In the genomic region with DNA sequence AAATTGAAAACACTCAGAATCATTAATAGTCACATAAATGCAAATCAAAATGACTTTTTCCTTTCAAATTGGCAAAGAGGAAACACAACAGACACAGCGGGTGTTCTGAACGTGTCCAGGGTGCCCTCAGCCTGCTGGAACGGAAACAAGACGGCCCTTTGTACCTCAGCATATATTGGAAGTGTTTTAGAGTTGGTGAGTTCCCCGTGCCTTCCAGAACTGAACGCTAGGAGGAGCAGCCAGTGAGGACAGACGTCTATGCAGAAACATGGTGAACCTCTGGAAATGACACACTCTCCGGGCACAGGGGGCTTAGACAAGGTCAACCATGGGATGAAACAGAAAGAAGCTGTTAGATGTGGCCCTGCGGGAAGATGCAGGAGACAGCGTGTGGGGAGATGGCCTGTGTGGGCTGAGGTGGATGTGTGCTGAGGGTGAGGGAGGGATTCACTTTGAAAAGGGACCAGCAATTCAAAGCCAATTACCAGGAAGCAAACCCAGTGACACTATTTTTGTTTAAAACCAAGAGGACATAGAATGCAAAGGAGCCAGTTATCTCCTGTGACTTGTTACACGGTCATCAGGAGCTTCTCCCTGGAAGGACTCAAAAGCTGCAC, we compare ENCODE assay signal across 8 cellular contexts. TPM values are rescaled to one million over a fixed set of nuclear protein-coding genes. Genes with fewer than 3 reads are reported as not detected.
DNase-seq lines count a peak whose midpoint lies in the region; ATAC-seq and TF ChIP-seq lines count a peak whose summit lies in the region.

No MANE protein-coding gene starts in this region.

- peaks cover 14% of the 10 kb centered on the region for H3K27me3 Mint-ChIP-seq in Caco-2 (ENCODE audit: insufficient read depth, unreplicated experiment)
- peaks cover 10% of the 10 kb centered on the region for H3K27me3 Mint-ChIP-seq in activated naive CD8-positive, alpha-beta T cell treated with anti-CD3 and anti-CD28 coated beads, Interleukin-2, amount 10 ng/mL, durations not matched to agents 7 days and 5 days

- H3K9me3 Mint-ChIP-seq in Caco-2 (ENCODE audit: unreplicated experiment) = no peaks in the 10 kb centered on the region
- no peaks in the 10 kb centered on the region for H3K9me3 Mint-ChIP-seq in activated naive CD8-positive, alpha-beta T cell treated with anti-CD3 and anti-CD28 coated beads, Interleukin-2, amount 10 ng/mL, durations not matched to agents 7 days and 5 days

- H3K27ac Mint-ChIP-seq in Caco-2 (ENCODE audit: unreplicated experiment) = no peak overlapping the region
- no peak overlapping the region for H3K27ac Mint-ChIP-seq in activated naive CD8-positive, alpha-beta T cell treated with anti-CD3 and anti-CD28 coated beads, Interleukin-2, amount 10 ng/mL, durations not matched to agents 7 days and 5 days

- no peaks in the 10 kb centered on the region for H3K4me1 Mint-ChIP-seq in Caco-2 (ENCODE audit: low read depth, unreplicated experiment)
- H3K4me1 Mint-ChIP-seq in activated naive CD8-positive, alpha-beta T cell treated with anti-CD3 and anti-CD28 coated beads, Interleukin-2, amount 10 ng/mL, durations not matched to agents 7 days and 5 days = peaks cover 9% of the 10 kb centered on the region

- TF ChIP-seq CTCF in Caco-2 (IDR thresholded peaks at IDR 0.05; ENCODE audit: insufficient read depth in 1 of 2, low read depth in 1 of 2, low read length in 1 of 2, severe bottlenecking in 1 of 2, unreplicated experiment in 1 of 2) (peak; percentile 47 to 67), vagina (IDR thresholded peaks at IDR 0.05) (peak in 1 of 3 experiments; percentile 43)

- POLR2A ChIA-PET in Caco-2 (lab: Charles Lee) = no interaction called here
- POLR2A ChIA-PET in activated naive CD8-positive, alpha-beta T cell treated with anti-CD3 and anti-CD28 coated beads, Interleukin-2, amount 10 ng/mL, durations not matched to agents 7 days and 5 days (lab: Charles Lee) = no interaction called here

- no peaks in the 10 kb centered on the region for H3K36me3 ChIP-seq in Caco-2 (ENCODE audit: control insufficient read depth, insufficient read depth, low read length)
- H3K36me3 ChIP-seq in SJCRH30 = no peaks in the 10 kb centered on the region
- no peaks in the 10 kb centered on the region for H3K36me3 ChIP-seq in vagina

- no peak overlapping the region for H3K4me3 ChIP-seq in Caco-2 (ENCODE audit: low read depth, low read length)
- H3K4me3 ChIP-seq in SJCRH30 = no peak overlapping the region
- H3K4me3 ChIP-seq in vagina = no peak overlapping the region

- H3K36me3 Mint-ChIP-seq in Caco-2 (ENCODE audit: insufficient read depth, unreplicated experiment) = no peaks in the 10 kb centered on the region
- no peaks in the 10 kb centered on the region for H3K36me3 Mint-ChIP-seq in activated naive CD8-positive, alpha-beta T cell treated with anti-CD3 and anti-CD28 coated beads, Interleukin-2, amount 10 ng/mL, durations not matched to agents 7 days and 5 days

- H3K27ac ChIP-seq in SJCRH30 (no peak overlapping the region), vagina (no peak overlapping the region)

- CTCF ChIA-PET in Caco-2 (lab: Charles Lee) = no interaction called here

- no peak overlapping the region for H3K4me3 Mint-ChIP-seq in Caco-2 (ENCODE audit: unreplicated experiment)
- H3K4me3 Mint-ChIP-seq in activated naive CD8-positive, alpha-beta T cell treated with anti-CD3 and anti-CD28 coated beads, Interleukin-2, amount 10 ng/mL, durations not matched to agents 7 days and 5 days = no peak overlapping the region

- TF ChIP-seq POLR2A in vagina (IDR thresholded peaks at IDR 0.05) = no peak

- no TSS peak for BruUV-seq in Caco-2 (replicated peaks; lab: Mats Ljungman, UMichigan)

- ATAC-seq in activated naive CD8-positive, alpha-beta T cell treated with anti-CD3 and anti-CD28 coated beads, Interleukin-2, amount 10 ng/mL, durations not matched to agents 7 days and 5 days (ENCODE audit: low read depth) = peak; percentile 94
- peak; percentile 58 for ATAC-seq in Right ventricle myocardium superior (ENCODE audit: poor library complexity)

- H3K27me3 ChIP-seq in Caco-2 (replicated peaks; ENCODE audit: control insufficient read depth, insufficient read depth, low read length) (no peaks in the 10 kb centered on the region), SJCRH30 (no peaks in the 10 kb centered on the region), vagina (no peaks in the 10 kb centered on the region)

- DNase-seq in Caco-2 = peak; percentile 54 to 60
- peak; percentile 46 for DNase-seq in HK-2 (ENCODE audit: unreplicated experiment)
- DNase-seq in SJCRH30 = peak; percentile 35 to 66
- peak; percentile 54 for DNase-seq in activated naive CD8-positive, alpha-beta T cell treated with anti-CD3 and anti-CD28 coated beads, Interleukin-2, amount 10 ng/mL, durations not matched to agents 7 days and 5 days
- DNase-seq in Right ventricle myocardium superior = no peak
- DNase-seq in renal cortical epithelial cell (ENCODE audit: low read depth) = peak; percentile 67
- DNase-seq in NCI-H2171 treated with DMSO at 0.1 percent for 48 hours (lab: John Stamatoyannopoulos, UW) = no peak
- no peak for DNase-seq in vagina (ENCODE audit: extremely low spot score in 2 of 2)

- no peaks in the 10 kb centered on the region for H3K4me1 ChIP-seq in Caco-2
- H3K4me1 ChIP-seq in SJCRH30 = peaks cover 4% of the 10 kb centered on the region
- no peaks in the 10 kb centered on the region for H3K4me1 ChIP-seq in vagina

- intact Hi-C loops in Caco-2 (cut with micrococcal nuclease; ENCODE audit: unreplicated experiment) (no loop called here), Right ventricle myocardium superior (cut with DNase I) (no loop called here), vagina (cut with DNase I) (no loop called here)

- H3K9me3 ChIP-seq in Caco-2 (no peaks in the 10 kb centered on the region), SJCRH30 (replicated peaks) (0 out of 2 replicates have a peak, but pooled peaks cover 2% of the 10 kb centered on the region), vagina (no peaks in the 10 kb centered on the region)

RNA-seq across cellular contexts. Expression of gene RNF212, which starts 40.4 kb away (rescaled TPM):
- not detected in 2 replicates for total RNA-seq in Caco-2 (2022)
- total RNA-seq in SJCRH30 (2014; rRNA removed; shearing (Covaris generic)) = not detected in 2 replicates
- total RNA-seq in activated naive CD8-positive, alpha-beta T cell treated with anti-CD3 and anti-CD28 coated beads, Interleukin-2, amount 10 ng/mL, durations not matched to agents 7 days and 5 days = 1 to 10 TPM; 7.3 to 8.1 TPM
- total RNA-seq in Right ventricle myocardium superior = 0.30 TPM
- total RNA-seq in renal cortical epithelial cell = 0.52 and 8.8 TPM in 2 replicates
- 7.9 TPM for total RNA-seq in vagina

Comparison
In these comparisons a context has a peak if more than half of its experiments do, and no peak if none do; other contexts are left out.
1. DNase-seq: peak in Caco-2 (2 of 2), HK-2 (single experiment), SJCRH30 (2 of 2), activated naive CD8-positive, alpha-beta T cell treated with anti-CD3 and anti-CD28 coated beads, Interleukin-2, amount 10 ng/mL, durations not matched to agents 7 days and 5 days (single experiment) and renal cortical epithelial cell (single experiment); none in Right ventricle myocardium superior (single experiment), NCI-H2171 treated with DMSO at 0.1 percent for 48 hours (single experiment) and vagina (0 of 2).